15 cellular contexts compared by ENCODE assay signal in genomic region chr4:37138019-37138653, GRCh38.
DNase-seq lines count a peak whose midpoint lies in the region; ATAC-seq and TF ChIP-seq lines count a peak whose summit lies in the region.
"Had no signal": no experiment of that assay in that cellular context is flagged by ENCODE, and none has a peak within 500 bp of the region (broad histone marks: within the 10 kb centered on the region; RNA-seq: fewer than 3 reads in every experiment).

No MANE protein-coding gene starts in this region.

- H3K4me3 Mint-ChIP-seq in osteocyte (ENCODE audit: unreplicated experiment): no peak overlapping the region

- no peak overlapping the region for H3K9ac ChIP-seq in GM23248

- no peaks in the 10 kb centered on the region for H3F3A ChIP-seq in GM23248 (ENCODE audit: insufficient read depth)

- no peaks in the 10 kb centered on the region for H3K79me2 ChIP-seq in GM23248 (ENCODE audit: insufficient read depth)

- H2AFZ ChIP-seq in GM23248: no peak overlapping the region

- no peaks in the 10 kb centered on the region for H3K36me3 Mint-ChIP-seq in osteocyte (ENCODE audit: unreplicated experiment)

- no peak for DNase-seq in omental fat pad (ENCODE audit: low spot score)
- no peak for DNase-seq in osteocyte (ENCODE audit: extremely low spot score, unreplicated experiment)
- no peak for DNase-seq in heart right ventricle
- DNase-seq in GM23248: no peak
- DNase-seq: activated CD4-positive, alpha-beta T cell treated with anti-CD3 and anti-CD28 coated beads, Interleukin-2, amount 50 U/mL, for 1 hour; activated naive CD4-positive, alpha-beta T cell; DMS153; mesendoderm; NCI-H2029; occipital lobe; uterus had no signal

- H3K27ac ChIP-seq in heart right ventricle (no peak overlapping the region), GM23248 (no peak overlapping the region)
- H3K27ac ChIP-seq: uterus had no signal

- peak; percentile 84 for ATAC-seq in GM19025 (IDR thresholded peaks at IDR 0.05; ENCODE audit: low read depth, unreplicated experiment)
- ATAC-seq in HG02588 (IDR thresholded peaks at IDR 0.05; ENCODE audit: unreplicated experiment): peak; percentile 86
- peak; percentile 49 for ATAC-seq in HG03280 (IDR thresholded peaks at IDR 0.05; ENCODE audit: unreplicated experiment)
- no peak for ATAC-seq in omental fat pad (ENCODE audit: low FRiP score)
- no peak for ATAC-seq in heart right ventricle

- no peaks in the 10 kb centered on the region for H4K20me1 ChIP-seq in GM23248 (ENCODE audit: insufficient read depth)

- H3K9me3 ChIP-seq in heart right ventricle: peaks cover 0 to 15% (median 0%) of the 10 kb centered on the region in 11 donors
- H3K9me3 ChIP-seq in GM23248 (ENCODE audit: low read depth): no peaks in the 10 kb centered on the region
- H3K9me3 ChIP-seq: uterus had no signal

- H3K9me3 Mint-ChIP-seq in osteocyte (ENCODE audit: unreplicated experiment): peaks cover 4% of the 10 kb centered on the region

- H3K9me2 ChIP-seq in GM23248 (ENCODE audit: insufficient read depth): no peaks in the 10 kb centered on the region

- TF ChIP-seq CTCF in GM12872 (IDR thresholded peaks at IDR 0.05; ENCODE audit: insufficient read depth, low read depth, low read length) (peak; percentile 16; the same call in 1 of the 3 replicates), omental fat pad (IDR thresholded peaks at IDR 0.05) (no peak), osteocyte (IDR thresholded peaks at IDR 0.05) (no peak), heart right ventricle (IDR thresholded peaks at IDR 0.05) (no peak)

- in situ Hi-C loops in GM23248 (cut with MboI): no loop called here

- intact Hi-C loops in heart right ventricle (cut with DNase I): no loop called here

- no peak overlapping the region for H3K4me2 ChIP-seq in GM23248 (ENCODE audit: unreplicated experiment)

- H3K27me3 ChIP-seq in heart right ventricle (no peaks in the 10 kb centered on the region), GM23248 (replicated peaks; ENCODE audit: insufficient read depth) (no peaks in the 10 kb centered on the region)
- H3K27me3 ChIP-seq: uterus had no signal

- no peaks in the 10 kb centered on the region for H3K36me3 ChIP-seq in heart right ventricle
- H3K36me3 ChIP-seq in GM23248 (ENCODE audit: low read depth): no peaks in the 10 kb centered on the region
- H3K36me3 ChIP-seq: uterus had no signal

- H3K27me3 Mint-ChIP-seq in osteocyte (ENCODE audit: unreplicated experiment): no peaks in the 10 kb centered on the region

- H3K27ac Mint-ChIP-seq in osteocyte (ENCODE audit: unreplicated experiment): no peak overlapping the region

- no peaks in the 10 kb centered on the region for H3K4me1 Mint-ChIP-seq in osteocyte (ENCODE audit: unreplicated experiment)

- H3K4me1 ChIP-seq in heart right ventricle (no peaks in the 10 kb centered on the region), GM23248 (ENCODE audit: insufficient read depth) (no peaks in the 10 kb centered on the region)
- H3K4me1 ChIP-seq: uterus had no signal

- 63 to 80% methylated on average over 2 of the region's 2 CpGs for WGBS in heart right ventricle, 2 donors
- 3 to 7% methylated on average over 2 of the region's 2 CpGs for WGBS in GM23248 (ENCODE audit: low coverage in 1 of 2, low lambda C conversion rate in 2 of 2, missing lambda C conversion rate in 2 of 2), 2 experiments

- H3K4me3 ChIP-seq in heart right ventricle (no peak overlapping the region), GM23248 (no peak overlapping the region)
- H3K4me3 ChIP-seq: uterus had no signal

Comparison
In these comparisons a context has a peak if more than half of its experiments do, and no peak if none do; other contexts are left out.
1. ATAC-seq: peak in GM19025 (single experiment), HG02588 (single experiment) and HG03280 (single experiment); none in omental fat pad (single experiment) and heart right ventricle (0 of 8).